In genomic region chr9:18658764-18659705, GRCh38 we compare ENCODE assay signal across 15 cellular contexts.
A peak's percentile ranks its signal among the peaks of the same experiment; 100 is the strongest.
DNase-seq lines count a peak whose midpoint lies in the region; ATAC-seq and TF ChIP-seq lines count a peak whose summit lies in the region.
"Had no signal": no experiment of that assay in that cellular context is flagged by ENCODE, and none has a peak within 500 bp of the region (broad histone marks: within the 10 kb centered on the region; RNA-seq: fewer than 3 reads in every experiment).

No MANE protein-coding gene starts in this region.

- H3K9me3 ChIP-seq in MG63, result no peaks in the 10 kb centered on the region
- H3K9me3 ChIP-seq: right atrium auricular region, uterus had no signal

- H3K27ac Mint-ChIP-seq in stimulated activated effector memory CD8-positive, alpha-beta T cell treated with anti-CD3 and anti-CD28 coated beads, Interleukin-12 subunit alpha, Interleukin-12 subunit beta, amount 100 ng/mL, for 72 hours, result no peak overlapping the region
- no peak overlapping the region for H3K27ac Mint-ChIP-seq in osteocyte (ENCODE audit: unreplicated experiment)
- H3K27ac Mint-ChIP-seq: CD4-positive, CD25-positive, alpha-beta regulatory T cell had no signal

- H3K9me3 Mint-ChIP-seq in stimulated activated effector memory CD8-positive, alpha-beta T cell treated with anti-CD3 and anti-CD28 coated beads, Interleukin-12 subunit alpha, Interleukin-12 subunit beta, amount 100 ng/mL, for 72 hours, result no peaks in the 10 kb centered on the region
- H3K9me3 Mint-ChIP-seq in osteocyte (ENCODE audit: unreplicated experiment), result no peaks in the 10 kb centered on the region

- no peaks in the 10 kb centered on the region for H3K4me1 Mint-ChIP-seq in stimulated activated effector memory CD8-positive, alpha-beta T cell treated with anti-CD3 and anti-CD28 coated beads, Interleukin-12 subunit alpha, Interleukin-12 subunit beta, amount 100 ng/mL, for 72 hours
- peaks cover 39% of the 10 kb centered on the region for H3K4me1 Mint-ChIP-seq in osteocyte (ENCODE audit: unreplicated experiment)
- H3K4me1 Mint-ChIP-seq: CD4-positive, CD25-positive, alpha-beta regulatory T cell had no signal

- no peak for ATAC-seq in stimulated activated effector memory CD8-positive, alpha-beta T cell treated with anti-CD3 and anti-CD28 coated beads, Interleukin-12 subunit alpha, Interleukin-12 subunit beta, amount 100 ng/mL, for 72 hours

- no peak overlapping the region for H3K4me3 ChIP-seq in MG63
- H3K4me3 ChIP-seq: right atrium auricular region, uterus had no signal

- no peaks in the 10 kb centered on the region for H3K27me3 ChIP-seq in MG63
- H3K27me3 ChIP-seq: right atrium auricular region, uterus had no signal

- no peaks in the 10 kb centered on the region for H3K27me3 Mint-ChIP-seq in osteocyte (ENCODE audit: unreplicated experiment)
- H3K27me3 Mint-ChIP-seq: CD4-positive, CD25-positive, alpha-beta regulatory T cell had no signal

- H3K36me3 ChIP-seq in MG63, result peaks cover 71% of the 10 kb centered on the region
- H3K36me3 ChIP-seq: right atrium auricular region, uterus had no signal

- DNase-seq in AG20443 (ENCODE audit: low spot score) (peak; percentile 67), MG63 (peak; percentile 70), dedifferentiated amniotic fluid mesenchymal stem cell (ENCODE audit: extremely low spot score) (peak; percentile 88), lung microvascular endothelial cell (ENCODE audit: low read depth in 2 of 2) (peak; percentile 54 to 76), mucosa of gallbladder (ENCODE audit: low spot score) (no peak), NCI-H1105 treated with DMSO at 0.1 percent for 48 hours (lab: John Stamatoyannopoulos, UW) (no peak), osteocyte (ENCODE audit: extremely low spot score, unreplicated experiment) (no peak)
- DNase-seq in stimulated activated effector memory CD8-positive, alpha-beta T cell treated with anti-CD3 and anti-CD28 coated beads, Interleukin-12 subunit alpha, Interleukin-12 subunit beta, amount 100 ng/mL, for 72 hours (ENCODE audit: low spot score in 2 of 2), result no peak
- DNase-seq: activated naive CD4-positive, alpha-beta T cell treated with anti-CD3 and anti-CD28 coated beads, Interleukin-2, amount 50 U/mL, for 16 hours; CD4-positive, CD25-positive, alpha-beta regulatory T cell; Kasumi-1; stimulated activated CD4-positive, alpha-beta T cell treated with anti-CD3 and anti-CD28 coated beads, Interleukin-4, amount 100 ng/mL, for 4 hours; stimulated activated naive CD4-positive, alpha-beta T cell; uterus had no signal

- no peak for TF ChIP-seq CTCF in osteocyte (IDR thresholded peaks at IDR 0.05)

- H3K4me3 Mint-ChIP-seq in stimulated activated effector memory CD8-positive, alpha-beta T cell treated with anti-CD3 and anti-CD28 coated beads, Interleukin-12 subunit alpha, Interleukin-12 subunit beta, amount 100 ng/mL, for 72 hours, result no peak overlapping the region
- H3K4me3 Mint-ChIP-seq in osteocyte (ENCODE audit: unreplicated experiment), result no peak overlapping the region
- H3K4me3 Mint-ChIP-seq: CD4-positive, CD25-positive, alpha-beta regulatory T cell had no signal

- no peaks in the 10 kb centered on the region for H3K36me3 Mint-ChIP-seq in stimulated activated effector memory CD8-positive, alpha-beta T cell treated with anti-CD3 and anti-CD28 coated beads, Interleukin-12 subunit alpha, Interleukin-12 subunit beta, amount 100 ng/mL, for 72 hours
- H3K36me3 Mint-ChIP-seq in osteocyte (ENCODE audit: unreplicated experiment), result peaks cover 2% of the 10 kb centered on the region
- H3K36me3 Mint-ChIP-seq: CD4-positive, CD25-positive, alpha-beta regulatory T cell had no signal

Comparison
In these comparisons a context has a peak if more than half of its experiments do, and no peak if none do; other contexts are left out.
1. DNase-seq: peak in AG20443 (single experiment), MG63 (single experiment), dedifferentiated amniotic fluid mesenchymal stem cell (single experiment) and lung microvascular endothelial cell (2 of 2); none in stimulated activated effector memory CD8-positive, alpha-beta T cell treated with anti-CD3 and anti-CD28 coated beads, Interleukin-12 subunit alpha, Interleukin-12 subunit beta, amount 100 ng/mL, for 72 hours (0 of 2), mucosa of gallbladder (single experiment), NCI-H1105 treated with DMSO at 0.1 percent for 48 hours (single experiment) and osteocyte (single experiment).